In genomic region chr1:91804546-91805023, GRCh38 we compare ENCODE assay signal across 8 cellular contexts.
DNase-seq lines count a peak whose midpoint lies in the region; ATAC-seq and TF ChIP-seq lines count a peak whose summit lies in the region.

No MANE protein-coding gene starts in this region.

- intact Hi-C loops in activated CD4-positive, alpha-beta memory T cell treated with anti-CD3 and anti-CD28 coated beads for 36 hours (cut with micrococcal nuclease) = loop anchor here (1.0 to 10.0 kb wide), 14 partner anchors 50 to 784 kb away; partner anchors contain the start of gene GFI1

- H3K4me1 Mint-ChIP-seq in activated CD4-positive, alpha-beta memory T cell treated with anti-CD3 and anti-CD28 coated beads for 36 hours (ENCODE audit: low read depth) = peaks cover 43% of the 10 kb centered on the region

- TF ChIP-seq CTCF in AG10803 (conservative IDR thresholded peaks at IDR 0.05; ENCODE audit: low read length) (no peak), coronary artery (IDR thresholded peaks at IDR 0.05) (no peak)

- peaks cover 3 to 10% of the 10 kb centered on the region in 2 donors for H3K4me1 ChIP-seq in esophagus (ENCODE audit: control insufficient read depth in 2 of 2, insufficient read depth in 2 of 2, low read length in 1 of 2)

- H3K36me3 ChIP-seq in esophagus (ENCODE audit: control insufficient read depth in 2 of 2, insufficient read depth in 2 of 2, low read length in 1 of 2) = no peaks in the 10 kb centered on the region

- CTCF ChIA-PET in activated CD4-positive, alpha-beta memory T cell treated with anti-CD3 and anti-CD28 coated beads for 36 hours (lab: Charles Lee) = interaction anchor here (0.5 to 1.4 kb wide), 6 partner anchors 53 to 253 kb away, joined by 3 to 4 read pairs (median 4); partner anchors contain the start of gene TGFBR3

- peak overlapping the region; percentile 52 to 85 for H3K27ac ChIP-seq in esophagus (ENCODE audit: low read depth in 2 of 2, low read length in 1 of 2)
- H3K27ac ChIP-seq in coronary artery = peak overlapping the region in 1 of 2 donors; percentile 30

- WGBS in esophagus, 2 donors = 61 to 62% methylated on average over 13 of the region's 13 CpGs

- peak overlapping the region; percentile 92 for H3K27ac Mint-ChIP-seq in activated CD4-positive, alpha-beta memory T cell treated with anti-CD3 and anti-CD28 coated beads for 36 hours

- peak; percentile 24 for ATAC-seq in HG03108 (IDR thresholded peaks at IDR 0.05; ENCODE audit: unreplicated experiment)

- H3K27me3 ChIP-seq in esophagus (ENCODE audit: control insufficient read depth in 1 of 2, insufficient read depth in 2 of 2, low read length in 2 of 2) = no peaks in the 10 kb centered on the region

- peaks cover 3% of the 10 kb centered on the region for H3K27me3 Mint-ChIP-seq in activated CD4-positive, alpha-beta memory T cell treated with anti-CD3 and anti-CD28 coated beads for 36 hours

- H3K36me3 Mint-ChIP-seq in activated CD4-positive, alpha-beta memory T cell treated with anti-CD3 and anti-CD28 coated beads for 36 hours = peaks cover 2% of the 10 kb centered on the region

- H3K4me3 Mint-ChIP-seq in activated CD4-positive, alpha-beta memory T cell treated with anti-CD3 and anti-CD28 coated beads for 36 hours = peak overlapping the region; percentile 68

- DNase-seq in AG10803 (ENCODE audit: low read depth) (peak; percentile 67), NCI-H128 (lab: John Stamatoyannopoulos, UW; ENCODE audit: unreplicated experiment) (no peak), NCI-H1092 (lab: John Stamatoyannopoulos, UW) (no peak), coronary artery (ENCODE audit: low spot score) (no peak)
- DNase-seq in activated CD4-positive, alpha-beta memory T cell treated with anti-CD3 and anti-CD28 coated beads for 36 hours = peak; percentile 92
- peak; percentile 29 for DNase-seq in stimulated activated CD8-positive, alpha-beta memory T cell treated with anti-CD3 and anti-CD28 coated beads, Interleukin-15, amount 100 ng/mL, for 1 hour (ENCODE audit: low read depth)

- H3K4me3 ChIP-seq in AG10803 (ENCODE audit: low read length) (no peak overlapping the region), esophagus (ENCODE audit: low read depth in 1 of 2, low read length in 2 of 2) (no peak overlapping the region), coronary artery (no peak overlapping the region)

- no peaks in the 10 kb centered on the region for H3K9me3 ChIP-seq in esophagus (ENCODE audit: control insufficient read depth in 2 of 2, insufficient read depth in 1 of 2, low read depth in 1 of 2, low read length in 1 of 2)

- POLR2A ChIA-PET in activated CD4-positive, alpha-beta memory T cell treated with anti-CD3 and anti-CD28 coated beads for 36 hours (lab: Charles Lee) = interaction anchor here (0.8 to 1.5 kb wide), 5 partner anchors 50 to 92 kb away, joined by 3 to 9 read pairs (median 4); no protein-coding TSS in a partner anchor

- H3K9me3 Mint-ChIP-seq in activated CD4-positive, alpha-beta memory T cell treated with anti-CD3 and anti-CD28 coated beads for 36 hours = no peaks in the 10 kb centered on the region

Comparison
In these comparisons a context has a peak if more than half of its experiments do, and no peak if none do; other contexts are left out.
1. DNase-seq: peak in AG10803 (single experiment), activated CD4-positive, alpha-beta memory T cell treated with anti-CD3 and anti-CD28 coated beads for 36 hours (single experiment) and stimulated activated CD8-positive, alpha-beta memory T cell treated with anti-CD3 and anti-CD28 coated beads, Interleukin-15, amount 100 ng/mL, for 1 hour (single experiment); none in NCI-H128 (single experiment), NCI-H1092 (single experiment) and coronary artery (single experiment).